ENCODE assay signal across 13 cellular contexts in genomic region chr13:30718661-30719520, GRCh38. TPM values are rescaled to one million over a fixed set of nuclear protein-coding genes. Genes with fewer than 3 reads are reported as not detected.
DNase-seq lines count a peak whose midpoint lies in the region; ATAC-seq, FAIRE-seq and TF ChIP-seq lines count a peak whose summit lies in the region.
"Had no signal": no experiment of that assay in that cellular context is flagged by ENCODE, and none has a peak within 500 bp of the region (broad histone marks: within the 10 kb centered on the region; RNA-seq: fewer than 3 reads in every experiment).

No MANE protein-coding gene starts in this region.

- H3K27ac ChIP-seq in A549: peak overlapping the region; percentile 68 to 82
- peak overlapping the region in 1 of 2 experiments; percentile 73; a peak in 2 of 4 replicates for H3K27ac ChIP-seq in SK-N-SH (ENCODE audit: low read depth in 2 of 2, low read length in 1 of 2)

- H3K4me3 ChIP-seq in A549 (no peak overlapping the region), HFF-Myc (replicated peaks; ENCODE audit: low read depth, low read length) (no peak overlapping the region), SK-N-SH (ENCODE audit: low read depth in 2 of 2, low read length in 1 of 2) (no peak overlapping the region), foreskin fibroblast (ENCODE audit: low read depth in 1 of 2, low read length in 2 of 2) (no peak overlapping the region)

- H3F3A ChIP-seq in SK-N-SH (replicated peaks; ENCODE audit: insufficient read depth): peaks cover 10% of the 10 kb centered on the region

- H3K27me3 ChIP-seq in SK-N-SH (ENCODE audit: insufficient read depth): no peaks in the 10 kb centered on the region
- H3K27me3 ChIP-seq: BE2C had no signal

- H2AFZ ChIP-seq in SK-N-SH (ENCODE audit: low read depth): no peak overlapping the region

- peak overlapping the region; percentile 43; the same call in 1 of the 2 replicates for H3K9ac ChIP-seq in SK-N-SH

- TF ChIP-seq RAD21 in A549 (conservative IDR thresholded peaks at IDR 0.05 in 1 of 2, IDR thresholded peaks at IDR 0.05 in 1 of 2): no peak
- no peak for TF ChIP-seq RAD21 in SK-N-SH (IDR thresholded peaks at IDR 0.05; ENCODE audit: low read length)

- no peak for TF ChIP-seq POLR2A in A549 (IDR thresholded peaks at IDR 0.05; ENCODE audit: low read length)

- no peaks in the 10 kb centered on the region for H4K20me1 ChIP-seq in SK-N-SH (ENCODE audit: insufficient read depth)

- H3K4me1 ChIP-seq in A549 (peaks cover 15% of the 10 kb centered on the region), SK-N-SH (ENCODE audit: control insufficient read depth in 1 of 2, insufficient read depth in 2 of 2, low read depth in 1 of 2, low read length in 1 of 2) (peaks cover 0 to 14% of the 10 kb centered on the region in 2 experiments; a peak in 1 of 4 replicates)
- H3K4me1 ChIP-seq: BE2C had no signal

- H3K9me3 ChIP-seq in A549: no peaks in the 10 kb centered on the region
- no peaks in the 10 kb centered on the region for H3K9me3 ChIP-seq in SK-N-SH
- H3K9me3 ChIP-seq: BE2C had no signal

- TF ChIP-seq EP300 in A549 (IDR thresholded peaks at IDR 0.05) (0 out of 5 replicates have a peak, but pooled peaks of 1 of the 2 experiments have one; percentile 18), SK-N-SH (IDR thresholded peaks at IDR 0.05; ENCODE audit: borderline replicate concordance in 1 of 2, low read depth in 1 of 2, low read length in 1 of 2) (peak in 1 of 2 experiments; percentile 71; a peak in 1 of 4 replicates)

- no peaks in the 10 kb centered on the region for H3K36me3 ChIP-seq in SK-N-SH (replicated peaks in 1 of 2; ENCODE audit: control insufficient read depth in 1 of 2, insufficient read depth in 2 of 2, low read length in 1 of 2)
- H3K36me3 ChIP-seq: BE2C had no signal

- DNase-seq in A549 (ENCODE audit: low read depth in 1 of 2, low spot score in 1 of 2) (peak; percentile 25 to 45), HFF-Myc (ENCODE audit: extremely low read depth, low read depth) (peak; percentile 59), SK-N-SH (no peak), foreskin fibroblast (peak; percentile 88 to 95), germinal center (ENCODE audit: low spot score) (no peak)
- DNase-seq in activated CD4-positive, alpha-beta T cell treated with anti-CD3 and anti-CD28 coated beads, Interleukin-2, amount 50 U/mL, for 1 hour: no peak
- DNase-seq: activated gamma-delta T cell; BE2C; effector memory CD4-positive, alpha-beta T cell had no signal

- peak; percentile 88 to 94 for ATAC-seq in A549
- no peak for ATAC-seq in activated CD4-positive, CD25-positive, alpha-beta regulatory T cell treated with anti-CD3 and anti-CD28 coated beads, Interleukin-2, amount 50 U/mL, for 24 hours
- no peak for ATAC-seq in HG03439 (IDR thresholded peaks at IDR 0.05; ENCODE audit: unreplicated experiment)
- ATAC-seq: sciatic nerve had no signal

- no peaks in the 10 kb centered on the region for H3K9me2 ChIP-seq in SK-N-SH

- FAIRE-seq in A549 (lab: Jason Lieb, UNC): no peak
- FAIRE-seq: TTC549 had no signal

- POLR2A ChIA-PET in A549 (lab: Yijun Ruan, JAX) (interaction anchor here (1.4 kb wide), 1 partner anchor 25 kb away, joined by 3 read pairs; no protein-coding TSS in a partner anchor), SK-N-SH (lab: Yijun Ruan, JAX) (no interaction called here)

- peak overlapping the region; percentile 57 for H3K4me2 ChIP-seq in A549
- H3K4me2 ChIP-seq in SK-N-SH: peak overlapping the region; percentile 51

- no peak for TF ChIP-seq CTCF in A549 (IDR thresholded peaks at IDR 0.05)
- no peak for TF ChIP-seq CTCF in HFF-Myc (IDR thresholded peaks at IDR 0.05; ENCODE audit: low read depth, low read length, missing control alignments)
- no peak for TF ChIP-seq CTCF in SK-N-SH (IDR thresholded peaks at IDR 0.05)
- no peak for TF ChIP-seq CTCF in foreskin fibroblast (IDR thresholded peaks at IDR 0.05; ENCODE audit: low read depth, low read length)

- 41% methylated on average over 9 of the region's 9 CpGs for WGBS in A549 (ENCODE audit: missing lambda C conversion rate)
- WGBS in SK-N-SH (ENCODE audit: low lambda C conversion rate): 54% methylated on average over 9 of the region's 9 CpGs

- H3K79me2 ChIP-seq in SK-N-SH (ENCODE audit: insufficient read depth): no peaks in the 10 kb centered on the region

- CTCF ChIA-PET in A549 (lab: Yijun Ruan, JAX): interaction anchor here (0.8 to 1.7 kb wide), 5 partner anchors 21 to 80 kb away, joined by 3 to 4 read pairs (median 3); no protein-coding TSS in a partner anchor
- CTCF ChIA-PET in SK-N-SH (lab: Yijun Ruan, JAX): interaction anchor here (0.9 to 1.4 kb wide), 3 partner anchors 9 to 1211 kb away, joined by 3 read pairs; no protein-coding TSS in a partner anchor

TF ChIP-seq in A549, 52 proteins besides CTCF, POLR2A, EP300 and RAD21:
- TF ChIP-seq JUN (IDR thresholded peaks at IDR 0.05) (0 out of 5 replicates have a peak, but pooled peaks of 1 of the 2 experiments have one; percentile 23), JUNB (IDR thresholded peaks at IDR 0.05) (0 out of 2 replicates have a peak, but pooled peaks have one; percentile 44), E2F6 (IDR thresholded peaks at IDR 0.05; ENCODE audit: borderline replicate concordance, low read depth) (no peak), CEBPB (IDR thresholded peaks at IDR 0.05) (peak in 1 of 2 experiments; percentile 28; a peak in 1 of 4 replicates), FOSL2 (IDR thresholded peaks at IDR 0.05) (peak; percentile 39; the same call in 1 of the 2 replicates), FOSL2 (CRISPR knock-in tag; IDR thresholded peaks at IDR 0.05) (peak; percentile 43; the same call in 1 of the 2 replicates), MAX (IDR thresholded peaks at IDR 0.05) (0 out of 2 replicates have a peak, but pooled peaks have one; percentile 20)

TF ChIP-seq in SK-N-SH, 30 proteins besides CTCF, POLR2A, EP300 and RAD21 (continues in another document):
- TF ChIP-seq FOXM1 (IDR thresholded peaks at IDR 0.05; ENCODE audit: low read depth): no peak
- TF ChIP-seq TEAD4 (IDR thresholded peaks at IDR 0.05; ENCODE audit: borderline replicate concordance, insufficient read depth): peak; percentile 67; the same call in 1 of the 2 replicates
- TF ChIP-seq RCOR1 (IDR thresholded peaks at IDR 0.05; ENCODE audit: low read length): no peak
- no peak for TF ChIP-seq GABPA (IDR thresholded peaks at IDR 0.05; ENCODE audit: low read depth)
- TF ChIP-seq FOSL2 (IDR thresholded peaks at IDR 0.05; ENCODE audit: borderline replicate concordance, low read depth): peak; percentile 90; the same call in 1 of the 2 replicates
- no peak for TF ChIP-seq USF2 (IDR thresholded peaks at IDR 0.05; ENCODE audit: borderline replicate concordance, low read depth, low read length)
- TF ChIP-seq TCF12 (IDR thresholded peaks at IDR 0.05): peak; percentile 81
- peak; percentile 82 for TF ChIP-seq JUND (IDR thresholded peaks at IDR 0.05)
- no peak for TF ChIP-seq TAF1 (IDR thresholded peaks at IDR 0.05; ENCODE audit: borderline replicate concordance, low read depth, low read length)
- TF ChIP-seq USF1 (IDR thresholded peaks at IDR 0.05; ENCODE audit: borderline replicate concordance, low read depth): no peak
- no peak for TF ChIP-seq EZH2phosphoT487 (IDR thresholded peaks at IDR 0.05; ENCODE audit: borderline replicate concordance, low read depth)
- TF ChIP-seq YY1 (IDR thresholded peaks at IDR 0.05; ENCODE audit: low read depth): no peak
- no peak for TF ChIP-seq GATA2 (CRISPR knock-in tag; IDR thresholded peaks at IDR 0.05)
- peak; percentile 19; the same call in 1 of the 2 replicates for TF ChIP-seq SIN3A (IDR thresholded peaks at IDR 0.05; ENCODE audit: borderline replicate concordance, low read depth, low read length)
- TF ChIP-seq ELF1 (IDR thresholded peaks at IDR 0.05): no peak
- no peak for TF ChIP-seq NRF1 (IDR thresholded peaks at IDR 0.05; ENCODE audit: low read depth, low read length)

RNA-seq across cellular contexts. Expression of gene ALOX5AP, which starts 16.5 kb away (rescaled TPM):
- polyA plus RNA-seq in A549 (2011; rRNA removed) (2.8 and 3.4 TPM in 2 replicates), A549 (2017; fragmentation: RNase III; extraction: RNeasy Plus Mini Kit Qiagen cat#74134 plus additional on column Dnase treatment) (2.3 to 3.1 TPM (median 2.6 TPM) in 3 replicates), SK-N-SH (2012; rRNA removed) (1.2 and 1.3 TPM in 2 replicates)
- polyA plus RNA-seq in A549 (2012; cell fraction: cytosol; rRNA removed): 1.7 and 2.3 TPM in 2 replicates
- 0.58 and 1.7 TPM in 2 replicates for polyA plus RNA-seq in A549 (2012; cell fraction: nucleus; rRNA removed)
- 0.66 and 1.7 TPM in 2 replicates for polyA minus RNA-seq in A549 (2011; rRNA and poly(A)+ RNA removed)
- polyA plus RNA-seq in SK-N-SH (2012; cell fraction: cytosol; rRNA removed): 0.90 and 1.6 TPM in 2 replicates
- 0.47 and 0.83 TPM in 2 replicates for polyA plus RNA-seq in SK-N-SH (2012; cell fraction: nucleus; rRNA removed)

Comparison
In these comparisons a context has a peak if more than half of its experiments do, and no peak if none do; other contexts are left out.
1. ATAC-seq: peak in A549 (2 of 2); none in activated CD4-positive, CD25-positive, alpha-beta regulatory T cell treated with anti-CD3 and anti-CD28 coated beads, Interleukin-2, amount 50 U/mL, for 24 hours (0 of 2) and HG03439 (single experiment).
2. DNase-seq: peak in A549 (2 of 2), HFF-Myc (single experiment) and foreskin fibroblast (2 of 2); none in SK-N-SH (single experiment), activated CD4-positive, alpha-beta T cell treated with anti-CD3 and anti-CD28 coated beads, Interleukin-2, amount 50 U/mL, for 1 hour (single experiment) and germinal center (single experiment).
3. Of the 12 proteins assayed by ChIP-seq in both A549 and SK-N-SH: peak only in A549: none; only in SK-N-SH: PBX3; in both: FOSL2 and MAX; in neither: 8; mixed calls (peak in some experiments, not most) for 1.